ENCODE assay signal across 8 cellular contexts in genomic region chrX:71533850-71534515, GRCh38. TPM values are rescaled to one million over a fixed set of nuclear protein-coding genes. Genes with fewer than 3 reads are reported as not detected.
DNase-seq lines count a peak whose midpoint lies in the region; ATAC-seq and TF ChIP-seq lines count a peak whose summit lies in the region.

No MANE protein-coding gene starts in this region.

- H3K9me3 Mint-ChIP-seq in CD14-positive monocyte, result peaks cover 0 to 29% (median 12%) of the 10 kb centered on the region in 7 donors
- no peaks in the 10 kb centered on the region for H3K9me3 Mint-ChIP-seq in activated naive CD8-positive, alpha-beta T cell treated with anti-CD3 and anti-CD28 coated beads, Interleukin-2, amount 50 U/mL, for 24 hours

- peaks cover 7 to 9% of the 10 kb centered on the region in 2 donors for H3K36me3 Mint-ChIP-seq in CD14-positive monocyte
- peaks cover 51% of the 10 kb centered on the region for H3K36me3 Mint-ChIP-seq in activated naive CD8-positive, alpha-beta T cell treated with anti-CD3 and anti-CD28 coated beads, Interleukin-2, amount 50 U/mL, for 24 hours (ENCODE audit: low read depth)

- H3K4me1 ChIP-seq in SJSA1 (replicated peaks) (peaks cover 4% of the 10 kb centered on the region), heart right ventricle (peaks cover 0 to 43% (median 29%) of the 10 kb centered on the region in 9 donors)

- H3K4me3 ChIP-seq in SJSA1 (peak overlapping the region; percentile 79), heart right ventricle (peak overlapping the region; percentile 63 to 94 (median 77))

- peak overlapping the region; percentile 80 for H3K27ac ChIP-seq in SJSA1
- H3K27ac ChIP-seq in heart right ventricle, result peak overlapping the region; percentile 82 to 97 (median 90)

- H3K9me3 ChIP-seq in SJSA1 (replicated peaks), result no peaks in the 10 kb centered on the region
- peaks cover 0 to 14% (median 0%) of the 10 kb centered on the region in 11 donors for H3K9me3 ChIP-seq in heart right ventricle

- H3K4me1 Mint-ChIP-seq in CD14-positive monocyte, result peaks cover 30% of the 10 kb centered on the region
- H3K4me1 Mint-ChIP-seq in activated naive CD8-positive, alpha-beta T cell treated with anti-CD3 and anti-CD28 coated beads, Interleukin-2, amount 50 U/mL, for 24 hours, result peaks cover 24% of the 10 kb centered on the region

- TF ChIP-seq CTCF in CD14-positive monocyte (IDR thresholded peaks at IDR 0.05) (no peak), heart right ventricle (IDR thresholded peaks at IDR 0.05) (no peak)

- peaks cover 26% of the 10 kb centered on the region for H3K36me3 ChIP-seq in SJSA1
- peaks cover 0 to 28% (median 4%) of the 10 kb centered on the region in 9 donors for H3K36me3 ChIP-seq in heart right ventricle

- peaks cover 0 to 10% (median 0%) of the 10 kb centered on the region in 3 donors for H3K27me3 Mint-ChIP-seq in CD14-positive monocyte (ENCODE audit: low read depth in 3 of 3)
- H3K27me3 Mint-ChIP-seq in activated naive CD8-positive, alpha-beta T cell treated with anti-CD3 and anti-CD28 coated beads, Interleukin-2, amount 50 U/mL, for 24 hours, result no peaks in the 10 kb centered on the region

- no peak for ATAC-seq in activated naive CD8-positive, alpha-beta T cell treated with anti-CD3 and anti-CD28 coated beads, Interleukin-2, amount 50 U/mL, for 24 hours
- ATAC-seq in heart right ventricle (peak; percentile 27 to 67 (median 55)), HG02588 (IDR thresholded peaks at IDR 0.05; ENCODE audit: unreplicated experiment) (no peak)

- peak overlapping the region; percentile 96 for H3K4me3 Mint-ChIP-seq in CD14-positive monocyte
- H3K4me3 Mint-ChIP-seq in activated naive CD8-positive, alpha-beta T cell treated with anti-CD3 and anti-CD28 coated beads, Interleukin-2, amount 50 U/mL, for 24 hours, result peak overlapping the region; percentile 97

- H3K27me3 ChIP-seq in SJSA1 (replicated peaks) (no peaks in the 10 kb centered on the region), heart right ventricle (peaks cover 0 to 3% (median 0%) of the 10 kb centered on the region in 7 donors)

- 0 to 1% methylated on average over 31 of the region's 31 CpGs for WGBS in heart right ventricle, 2 donors

- intact Hi-C loops in CD14-positive monocyte (cut with micrococcal nuclease), result no loop called here
- intact Hi-C loops in heart right ventricle (cut with DNase I), result loop anchor here in 1 of 10 donors (5.0 kb wide), 1 partner anchor 42 kb away; no protein-coding TSS in a partner anchor
- intact Hi-C loops in posterior cingulate gyrus (cut with DNase I), result loop anchor here (10.0 kb wide), 1 partner anchor 169 kb away; the partner anchor contains the start of gene TAF1

- H3K27ac Mint-ChIP-seq in CD14-positive monocyte, result peak overlapping the region; percentile 93 to 97 (median 93)
- H3K27ac Mint-ChIP-seq in activated naive CD8-positive, alpha-beta T cell treated with anti-CD3 and anti-CD28 coated beads, Interleukin-2, amount 50 U/mL, for 24 hours, result peak overlapping the region; percentile 98

- peak; percentile 47 for DNase-seq in CD14-positive monocyte (ENCODE audit: low spot score)
- DNase-seq in HUDEP-2 (lab: John Stamatoyannopoulos, UW; ENCODE audit: unreplicated experiment in 76 of 76), result peak in 42 of 76 experiments; percentile 1 to 40 (median 10)
- DNase-seq in SJSA1 (ENCODE audit: low read depth in 1 of 2, low spot score in 2 of 2), result peak; percentile 51 to 58
- peak; percentile 49 for DNase-seq in activated naive CD8-positive, alpha-beta T cell treated with anti-CD3 and anti-CD28 coated beads, Interleukin-2, amount 50 U/mL, for 24 hours
- DNase-seq in heart right ventricle, result peak; percentile 45 to 46
- peak in 7 of 10 donors; percentile 24 to 90 (median 38) for DNase-seq in posterior cingulate gyrus
- no peak for DNase-seq in SKM-1 (lab: John Stamatoyannopoulos, UW; ENCODE audit: unreplicated experiment)

RNA-seq across cellular contexts. Expression of gene OGT, which starts 1.1 kb away (rescaled TPM):
- polyA plus RNA-seq in CD14-positive monocyte (10 to 100 TPM; 11.7 to 14.0 TPM), heart right ventricle (10 to 100 TPM; 16.1 to 73.7 TPM)
- total RNA-seq in SJSA1 (2014; rRNA removed; shearing (Covaris generic)), result 37.1 and 46.8 TPM in 2 replicates
- total RNA-seq in heart right ventricle, result 10 to 100 TPM; 58.8 to 92.1 (median 80.3) TPM

RNA-seq across cellular contexts. Expression of gene GCNA, which starts 44.3 kb away (rescaled TPM):
- polyA plus RNA-seq in CD14-positive monocyte (under 1 TPM; 0.26 to 0.27 TPM), heart right ventricle (1 to 10 TPM; 1.5 to 1.7 TPM)
- 0.92 TPM in 1 of 2 replicates, not detected in the other for total RNA-seq in SJSA1 (2014; rRNA removed; shearing (Covaris generic))
- total RNA-seq in heart right ventricle, result 1 to 10 TPM in 7 of 10 donors, under 1 TPM in 3; 0.53 to 2.7 (median 1.2) TPM

Comparison
In these comparisons a context has a peak if more than half of its experiments do, and no peak if none do; other contexts are left out.
1. ATAC-seq: peak in heart right ventricle (8 of 8); none in activated naive CD8-positive, alpha-beta T cell treated with anti-CD3 and anti-CD28 coated beads, Interleukin-2, amount 50 U/mL, for 24 hours (single experiment) and HG02588 (single experiment).